9 cellular contexts compared by ENCODE assay signal in the genomic region with DNA sequence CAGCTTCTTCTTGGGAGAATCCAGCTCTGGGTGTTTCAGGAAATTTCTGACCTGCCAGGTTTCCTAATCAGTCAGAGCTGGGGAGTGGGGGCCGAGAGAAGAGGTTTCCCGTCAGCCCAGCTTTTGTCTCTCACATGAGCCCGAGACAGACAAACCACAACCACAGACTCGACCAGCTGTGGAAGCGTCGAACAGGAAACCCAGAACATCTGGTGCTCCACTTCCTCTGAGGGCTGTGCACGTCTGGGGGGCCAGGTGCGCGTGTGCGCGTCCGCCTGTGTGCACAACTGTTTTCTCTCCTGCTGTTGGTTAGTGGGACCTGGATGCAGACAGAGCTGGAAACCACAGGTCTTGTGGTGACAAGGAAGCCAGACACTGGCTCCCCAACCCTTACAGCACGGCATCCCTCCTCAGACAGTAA.
DNase-seq lines count a peak whose midpoint lies in the region; ATAC-seq and TF ChIP-seq lines count a peak whose summit lies in the region.
"Had no signal": no experiment of that assay in that cellular context is flagged by ENCODE, and none has a peak within 500 bp of the region (broad histone marks: within the 10 kb centered on the region; RNA-seq: fewer than 3 reads in every experiment).

No MANE protein-coding gene starts in this region.

- CTCF ChIA-PET in CD8-positive, alpha-beta T cell (lab: Charles Lee) = interaction anchor here (0.6 to 2.1 kb wide), 4 partner anchors 17 to 137 kb away, joined by 4 to 5 read pairs (median 4); no protein-coding TSS in a partner anchor

- no peak overlapping the region for H3K14ac ChIP-seq in mesenchymal stem cell (ENCODE audit: low read length in 2 of 2)

- H4K20me1 ChIP-seq in Karpas-422 (ENCODE audit: insufficient read depth, low read depth, low read length) = no peaks in the 10 kb centered on the region
- H4K20me1 ChIP-seq in hepatocyte (ENCODE audit: insufficient read depth, poor library complexity, severe bottlenecking) = no peaks in the 10 kb centered on the region

- peaks cover 53% of the 10 kb centered on the region for H3K4me1 Mint-ChIP-seq in CD8-positive, alpha-beta T cell (ENCODE audit: low read depth)

- peak; percentile 64 to 92 (median 77) for DNase-seq in CD8-positive, alpha-beta T cell
- DNase-seq in Karpas-422 (peak; percentile 67), mesenchymal stem cell (peak; percentile 63), vagina (ENCODE audit: extremely low spot score in 2 of 2) (no peak), hepatocyte (ENCODE audit: low spot score) (no peak), cerebellar cortex (ENCODE audit: low spot score) (no peak)
- peak; percentile 84 for DNase-seq in activated CD8-positive, alpha-beta memory T cell treated with anti-CD3 and anti-CD28 coated beads for 24 hours

- H2AFZ ChIP-seq in Karpas-422 (ENCODE audit: low read length) (0 out of 2 replicates have a peak overlapping the region, but pooled peaks have one; percentile 34), mesenchymal stem cell (ENCODE audit: low read depth, low read length) (no peak overlapping the region), hepatocyte (no peak overlapping the region)
- H2AFZ ChIP-seq: parathyroid adenoma had no signal

- H3K4me2 ChIP-seq in Karpas-422 (ENCODE audit: low read depth, low read length, poor library complexity, severe bottlenecking) (peak overlapping the region; percentile 6), mesenchymal stem cell (ENCODE audit: low read length, poor library complexity, severe bottlenecking) (no peak overlapping the region), hepatocyte (no peak overlapping the region)

- intact Hi-C loops in CD8-positive, alpha-beta T cell (cut with DNase I, micrococcal nuclease) = loop anchor here (1.0 to 5.0 kb wide), 7 partner anchors 13 to 1644 kb away; a partner anchor contains a TSS
- intact Hi-C loops in vagina (cut with DNase I) = no loop called here

- 54% methylated on average over 12 of the region's 13 CpGs for WGBS in mesenchymal stem cell
- WGBS in hepatocyte (ENCODE audit: low lambda C conversion rate, missing lambda C conversion rate) = 80% methylated on average over 12 of the region's 13 CpGs

- no peak overlapping the region for H3K18ac ChIP-seq in mesenchymal stem cell (ENCODE audit: low read depth in 1 of 2, low read length in 2 of 2)

- no peaks in the 10 kb centered on the region for H3K9me3 ChIP-seq in CD8-positive, alpha-beta T cell (ENCODE audit: low read length)
- no peaks in the 10 kb centered on the region for H3K9me3 ChIP-seq in Karpas-422 (ENCODE audit: low read length)
- no peaks in the 10 kb centered on the region for H3K9me3 ChIP-seq in mesenchymal stem cell (ENCODE audit: control insufficient read depth, low read length)
- no peaks in the 10 kb centered on the region for H3K9me3 ChIP-seq in vagina
- no peaks in the 10 kb centered on the region for H3K9me3 ChIP-seq in hepatocyte (ENCODE audit: low read depth)

- H3K27me3 Mint-ChIP-seq in CD8-positive, alpha-beta T cell (ENCODE audit: low read depth) = peaks cover 10% of the 10 kb centered on the region

- H3K79me2 ChIP-seq in Karpas-422 (ENCODE audit: low read length) = no peaks in the 10 kb centered on the region
- no peaks in the 10 kb centered on the region for H3K79me2 ChIP-seq in hepatocyte
- H3K79me2 ChIP-seq: parathyroid adenoma had no signal

- no peak for TF ChIP-seq POLR2A in vagina (IDR thresholded peaks at IDR 0.05)

- POLR2A ChIA-PET in CD8-positive, alpha-beta T cell (lab: Charles Lee) = interaction anchor here (0.9 to 1.1 kb wide), 4 partner anchors 13 to 549 kb away, joined by 3 read pairs; no protein-coding TSS in a partner anchor

- peak overlapping the region; percentile 38 for H3K4me3 ChIP-seq in CD8-positive, alpha-beta T cell (ENCODE audit: low read depth, low read length)
- H3K4me3 ChIP-seq in Karpas-422 (ENCODE audit: low read length) = no peak overlapping the region; the same call in 1 of the 2 replicates
- H3K4me3 ChIP-seq in mesenchymal stem cell (ENCODE audit: insufficient read depth in 1 of 2, low read depth in 1 of 2, low read length in 2 of 2) = no peak overlapping the region
- no peak overlapping the region for H3K4me3 ChIP-seq in vagina
- no peak overlapping the region for H3K4me3 ChIP-seq in hepatocyte

- H2AK5ac ChIP-seq in mesenchymal stem cell (ENCODE audit: low read length, severe bottlenecking) = no peak overlapping the region

- no peak overlapping the region for H3K23ac ChIP-seq in mesenchymal stem cell (ENCODE audit: low read length in 2 of 2)

- peak; percentile 64 for ATAC-seq in CD8-positive, alpha-beta T cell
- ATAC-seq in GM21515 (IDR thresholded peaks at IDR 0.05; ENCODE audit: unreplicated experiment) = peak; percentile 56

- H3K27ac Mint-ChIP-seq in CD8-positive, alpha-beta T cell = peak overlapping the region; percentile 93

- no peaks in the 10 kb centered on the region for H3K9me2 ChIP-seq in Karpas-422 (replicated peaks; ENCODE audit: insufficient read depth, low read length)
- no peaks in the 10 kb centered on the region for H3K9me2 ChIP-seq in hepatocyte (replicated peaks; ENCODE audit: insufficient read depth)

- no peak overlapping the region for H2BK120ac ChIP-seq in mesenchymal stem cell (ENCODE audit: low read depth, low read length)

- H3K27me3 ChIP-seq in CD8-positive, alpha-beta T cell (ENCODE audit: insufficient read depth, low read length) = no peaks in the 10 kb centered on the region
- no peaks in the 10 kb centered on the region for H3K27me3 ChIP-seq in Karpas-422 (ENCODE audit: low read length)
- H3K27me3 ChIP-seq in mesenchymal stem cell (ENCODE audit: control insufficient read depth in 1 of 2, insufficient read depth in 1 of 2, low read length in 2 of 2) = peaks cover 0 to 26% of the 10 kb centered on the region in 2 experiments
- H3K27me3 ChIP-seq in vagina = no peaks in the 10 kb centered on the region
- H3K27me3 ChIP-seq in hepatocyte = no peaks in the 10 kb centered on the region

- H2BK15ac ChIP-seq in mesenchymal stem cell (ENCODE audit: low read depth, poor library complexity, severe bottlenecking) = no peak overlapping the region

- H3K36me3 ChIP-seq in CD8-positive, alpha-beta T cell (ENCODE audit: insufficient read depth, low read length) = no peaks in the 10 kb centered on the region
- H3K36me3 ChIP-seq in Karpas-422 (ENCODE audit: insufficient read depth, low read length) = no peaks in the 10 kb centered on the region
- no peaks in the 10 kb centered on the region for H3K36me3 ChIP-seq in mesenchymal stem cell (ENCODE audit: control insufficient read depth in 1 of 2, insufficient read depth in 2 of 2, low read depth in 1 of 2, low read length in 2 of 2)
- no peaks in the 10 kb centered on the region for H3K36me3 ChIP-seq in vagina
- H3K36me3 ChIP-seq in hepatocyte (replicated peaks; ENCODE audit: insufficient read depth, low read depth) = no peaks in the 10 kb centered on the region

- no peak overlapping the region for H2BK5ac ChIP-seq in mesenchymal stem cell (ENCODE audit: low read depth, low read length, poor library complexity, severe bottlenecking)

- H3K79me1 ChIP-seq in mesenchymal stem cell (replicated peaks; ENCODE audit: low read length, poor library complexity, severe bottlenecking) = no peaks in the 10 kb centered on the region

- H3K9ac ChIP-seq in Karpas-422 (ENCODE audit: low read length) = no peak overlapping the region
- H3K9ac ChIP-seq in mesenchymal stem cell (ENCODE audit: low read length) = no peak overlapping the region
- H3K9ac ChIP-seq: parathyroid adenoma had no signal

- no peak overlapping the region for H3K4ac ChIP-seq in mesenchymal stem cell (ENCODE audit: low read depth in 1 of 2, low read length in 2 of 2)

- TF ChIP-seq CTCF in CD8-positive, alpha-beta T cell (IDR thresholded peaks at IDR 0.05) = no peak
- TF ChIP-seq CTCF in vagina (IDR thresholded peaks at IDR 0.05) (no peak), hepatocyte (IDR thresholded peaks at IDR 0.05; ENCODE audit: poor library complexity) (no peak)

- H2BK12ac ChIP-seq in mesenchymal stem cell (ENCODE audit: low read length in 2 of 2) = peak overlapping the region; percentile 30 to 37

- peaks cover 44% of the 10 kb centered on the region for H3K4me1 ChIP-seq in CD8-positive, alpha-beta T cell (ENCODE audit: insufficient read depth, low read length)
- H3K4me1 ChIP-seq in Karpas-422 (ENCODE audit: low read length) (peaks cover 28% of the 10 kb centered on the region), mesenchymal stem cell (ENCODE audit: control insufficient read depth, insufficient read depth, low read depth, low read length) (peaks cover 3% of the 10 kb centered on the region), vagina (peaks cover 13% of the 10 kb centered on the region), hepatocyte (ENCODE audit: insufficient read depth) (peaks cover 13% of the 10 kb centered on the region)

- no peaks in the 10 kb centered on the region for H3K9me3 Mint-ChIP-seq in CD8-positive, alpha-beta T cell

- H4K91ac ChIP-seq in mesenchymal stem cell (ENCODE audit: low read length) = peak overlapping the region; percentile 54

- peak overlapping the region; percentile 46 for H3K4me3 Mint-ChIP-seq in CD8-positive, alpha-beta T cell

- no peak overlapping the region for H4K8ac ChIP-seq in mesenchymal stem cell (ENCODE audit: low read length)

- peaks cover 3% of the 10 kb centered on the region for H3K36me3 Mint-ChIP-seq in CD8-positive, alpha-beta T cell

- peak overlapping the region; percentile 42 for H3K27ac ChIP-seq in CD8-positive, alpha-beta T cell (ENCODE audit: low read depth, low read length)
- H3K27ac ChIP-seq in Karpas-422 (ENCODE audit: low read length) (no peak overlapping the region), mesenchymal stem cell (ENCODE audit: low read length, poor library complexity, severe bottlenecking) (no peak overlapping the region), vagina (no peak overlapping the region), hepatocyte (no peak overlapping the region)
- H3K27ac ChIP-seq: parathyroid adenoma had no signal

Comparison
In these comparisons a context has a peak if more than half of its experiments do, and no peak if none do; other contexts are left out.
1. DNase-seq: peak in CD8-positive, alpha-beta T cell (7 of 7), Karpas-422 (single experiment), activated CD8-positive, alpha-beta memory T cell treated with anti-CD3 and anti-CD28 coated beads for 24 hours (single experiment) and mesenchymal stem cell (single experiment); none in vagina (0 of 2), hepatocyte (single experiment) and cerebellar cortex (single experiment).